Comparison of ENCODE assay signal across 16 cellular contexts in the genomic region with DNA sequence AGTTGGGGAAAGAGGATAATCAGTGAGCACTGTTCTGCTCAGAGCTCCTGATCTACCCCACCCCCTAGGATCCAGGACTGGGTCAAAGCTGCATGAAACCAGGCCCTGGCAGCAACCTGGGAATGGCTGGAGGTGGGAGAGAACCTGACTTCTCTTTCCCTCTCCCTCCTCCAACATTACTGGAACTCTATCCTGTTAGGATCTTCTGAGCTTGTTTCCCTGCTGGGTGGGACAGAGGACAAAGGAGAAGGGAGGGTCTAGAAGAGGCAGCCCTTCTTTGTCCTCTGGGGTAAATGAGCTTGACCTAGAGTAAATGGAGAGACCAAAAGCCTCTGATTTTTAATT. TPM values are rescaled to one million over a fixed set of nuclear protein-coding genes. Genes with fewer than 3 reads are reported as not detected.
DNase-seq lines count a peak whose midpoint lies in the region; ATAC-seq and TF ChIP-seq lines count a peak whose summit lies in the region.
"Had no signal": no experiment of that assay in that cellular context is flagged by ENCODE, and none has a peak within 500 bp of the region (broad histone marks: within the 10 kb centered on the region; RNA-seq: fewer than 3 reads in every experiment).

No MANE protein-coding gene starts in this region.

- no peak for TF ChIP-seq CTCF in glutamatergic neuron (IDR thresholded peaks at IDR 0.05; ENCODE audit: partially characterized antibody, unreplicated experiment)
- no peak for TF ChIP-seq CTCF in vagina (IDR thresholded peaks at IDR 0.05)

- intact Hi-C loops in activated T-helper 1 cell treated with anti-CD3 and anti-CD28 coated beads, Interleukin-12 subunit alpha, Interleukin-12 subunit beta, Interleukin-2, Interleukin-4 antibody, amounts not matched to agents 30 ng/mL and 10 ng/mL and 1 ng/mL, durations not matched to agents 14 hours and 24 hours and 36 hours (cut with micrococcal nuclease) = loop anchor here (5.0 kb wide), 1 partner anchor 327 kb away; no protein-coding TSS in a partner anchor
- intact Hi-C loops in vagina (cut with DNase I) = loop anchor here (5.0 kb wide), 1 partner anchor 62 kb away; no protein-coding TSS in a partner anchor

- no peaks in the 10 kb centered on the region for H3K9me3 Mint-ChIP-seq in activated naive CD4-positive, alpha-beta T cell treated with anti-CD3 and anti-CD28 coated beads, Interleukin-2, amount 50 U/mL, for 24 hours
- no peaks in the 10 kb centered on the region for H3K9me3 Mint-ChIP-seq in activated T-helper 1 cell treated with anti-CD3 and anti-CD28 coated beads, Interleukin-12 subunit alpha, Interleukin-12 subunit beta, Interleukin-2, Interleukin-4 antibody, amounts not matched to agents 30 ng/mL and 10 ng/mL and 1 ng/mL, durations not matched to agents 14 hours and 24 hours and 36 hours
- H3K9me3 Mint-ChIP-seq in glutamatergic neuron (ENCODE audit: unreplicated experiment) = peaks cover 7% of the 10 kb centered on the region
- H3K9me3 Mint-ChIP-seq: naive thymus-derived CD4-positive, alpha-beta T cell had no signal

- peaks cover 31% of the 10 kb centered on the region for H3K4me1 ChIP-seq in vagina

- ATAC-seq in HG03196 (IDR thresholded peaks at IDR 0.05; ENCODE audit: unreplicated experiment) = no peak
- ATAC-seq: left colon; naive thymus-derived CD4-positive, alpha-beta T cell had no signal

- peaks cover 15% of the 10 kb centered on the region for H3K36me3 Mint-ChIP-seq in activated naive CD4-positive, alpha-beta T cell treated with anti-CD3 and anti-CD28 coated beads, Interleukin-2, amount 50 U/mL, for 24 hours
- peaks cover 26% of the 10 kb centered on the region for H3K36me3 Mint-ChIP-seq in activated T-helper 1 cell treated with anti-CD3 and anti-CD28 coated beads, Interleukin-12 subunit alpha, Interleukin-12 subunit beta, Interleukin-2, Interleukin-4 antibody, amounts not matched to agents 30 ng/mL and 10 ng/mL and 1 ng/mL, durations not matched to agents 14 hours and 24 hours and 36 hours (ENCODE audit: low read depth)
- H3K36me3 Mint-ChIP-seq in glutamatergic neuron (ENCODE audit: unreplicated experiment) = no peaks in the 10 kb centered on the region

- peaks cover 18% of the 10 kb centered on the region for H3K4me1 Mint-ChIP-seq in activated naive CD4-positive, alpha-beta T cell treated with anti-CD3 and anti-CD28 coated beads, Interleukin-2, amount 50 U/mL, for 24 hours
- H3K4me1 Mint-ChIP-seq in activated T-helper 1 cell treated with anti-CD3 and anti-CD28 coated beads, Interleukin-12 subunit alpha, Interleukin-12 subunit beta, Interleukin-2, Interleukin-4 antibody, amounts not matched to agents 30 ng/mL and 10 ng/mL and 1 ng/mL, durations not matched to agents 14 hours and 24 hours and 36 hours (ENCODE audit: low read depth) = peaks cover 26% of the 10 kb centered on the region
- H3K4me1 Mint-ChIP-seq in glutamatergic neuron (ENCODE audit: low read depth, unreplicated experiment) = peaks cover 15% of the 10 kb centered on the region

- H3K27me3 Mint-ChIP-seq in activated naive CD4-positive, alpha-beta T cell treated with anti-CD3 and anti-CD28 coated beads, Interleukin-2, amount 50 U/mL, for 24 hours = no peaks in the 10 kb centered on the region
- no peaks in the 10 kb centered on the region for H3K27me3 Mint-ChIP-seq in activated T-helper 1 cell treated with anti-CD3 and anti-CD28 coated beads, Interleukin-12 subunit alpha, Interleukin-12 subunit beta, Interleukin-2, Interleukin-4 antibody, amounts not matched to agents 30 ng/mL and 10 ng/mL and 1 ng/mL, durations not matched to agents 14 hours and 24 hours and 36 hours (ENCODE audit: insufficient read depth)
- peaks cover 6% of the 10 kb centered on the region for H3K27me3 Mint-ChIP-seq in glutamatergic neuron (ENCODE audit: unreplicated experiment)
- H3K27me3 Mint-ChIP-seq: naive thymus-derived CD4-positive, alpha-beta T cell had no signal

- H3K9me3 ChIP-seq in vagina = no peaks in the 10 kb centered on the region

- H3K4me3 Mint-ChIP-seq in activated naive CD4-positive, alpha-beta T cell treated with anti-CD3 and anti-CD28 coated beads, Interleukin-2, amount 50 U/mL, for 24 hours = no peak overlapping the region
- H3K4me3 Mint-ChIP-seq in activated T-helper 1 cell treated with anti-CD3 and anti-CD28 coated beads, Interleukin-12 subunit alpha, Interleukin-12 subunit beta, Interleukin-2, Interleukin-4 antibody, amounts not matched to agents 30 ng/mL and 10 ng/mL and 1 ng/mL, durations not matched to agents 14 hours and 24 hours and 36 hours = no peak overlapping the region
- peak overlapping the region; percentile 38 for H3K4me3 Mint-ChIP-seq in glutamatergic neuron (ENCODE audit: unreplicated experiment)
- H3K4me3 Mint-ChIP-seq: naive thymus-derived CD4-positive, alpha-beta T cell had no signal

- H3K27me3 ChIP-seq in vagina = no peaks in the 10 kb centered on the region

- peak overlapping the region; percentile 69 for H3K27ac Mint-ChIP-seq in activated naive CD4-positive, alpha-beta T cell treated with anti-CD3 and anti-CD28 coated beads, Interleukin-2, amount 50 U/mL, for 24 hours
- peak overlapping the region; percentile 36 for H3K27ac Mint-ChIP-seq in activated T-helper 1 cell treated with anti-CD3 and anti-CD28 coated beads, Interleukin-12 subunit alpha, Interleukin-12 subunit beta, Interleukin-2, Interleukin-4 antibody, amounts not matched to agents 30 ng/mL and 10 ng/mL and 1 ng/mL, durations not matched to agents 14 hours and 24 hours and 36 hours
- H3K27ac Mint-ChIP-seq in glutamatergic neuron (ENCODE audit: unreplicated experiment) = no peak overlapping the region

- H3K4me3 ChIP-seq in vagina = no peak overlapping the region
- H3K4me3 ChIP-seq: coronary artery had no signal

- H3K36me3 ChIP-seq in vagina = peaks cover 0 to 63% of the 10 kb centered on the region in 2 donors

- TF ChIP-seq POLR2A in vagina (IDR thresholded peaks at IDR 0.05) = no peak

- DNase-seq in activated naive CD4-positive, alpha-beta T cell treated with anti-CD3 and anti-CD28 coated beads, Interleukin-2, amount 50 U/mL, for 16 hours = no peak
- DNase-seq in activated T-helper 1 cell treated with anti-CD3 and anti-CD28 coated beads, Interleukin-12 subunit alpha, Interleukin-12 subunit beta, Interleukin-2, Interleukin-4 antibody, amounts not matched to agents 30 ng/mL and 10 ng/mL and 1 ng/mL, durations not matched to agents 14 hours and 24 hours and 36 hours (ENCODE audit: low spot score) = no peak
- DNase-seq in glutamatergic neuron = no peak
- DNase-seq in vagina (ENCODE audit: extremely low spot score in 2 of 2) = no peak
- no peak for DNase-seq in H4 (ENCODE audit: low spot score)
- DNase-seq in HUDEP-2 (lab: John Stamatoyannopoulos, UW; ENCODE audit: unreplicated experiment in 76 of 76) = no peak
- DNase-seq: DMS 273 treated with DMSO at 0.1 percent for 48 hours; hippocampal formation; left colon; naive thymus-derived CD4-positive, alpha-beta T cell; NCI-H1092; NCI-H2227 treated with DMSO at 0.1 percent for 48 hours; WERI-Rb-1 had no signal

- peak overlapping the region; percentile 36 for H3K27ac ChIP-seq in vagina
- H3K27ac ChIP-seq: coronary artery, WERI-Rb-1 had no signal

RNA-seq across cellular contexts. Expression of a gene that starts 42.7 kb away (rescaled TPM):
- total RNA-seq in activated T-helper 1 cell treated with anti-CD3 and anti-CD28 coated beads, Interleukin-12 subunit alpha, Interleukin-12 subunit beta, Interleukin-2, Interleukin-4 antibody, amounts not matched to agents 30 ng/mL and 10 ng/mL and 1 ng/mL, durations not matched to agents 14 hours and 24 hours and 36 hours = 205 and 225 TPM in 2 replicates
- total RNA-seq in glutamatergic neuron (ENCODE audit: unreplicated experiment) = 197 TPM
- total RNA-seq in vagina = 41.3 TPM
- total RNA-seq in H4 (2014; rRNA removed; shearing (Covaris generic)) = 136 and 168 TPM in 2 replicates

RNA-seq across cellular contexts. Expression of a gene that starts 43.0 kb away (rescaled TPM):
- total RNA-seq in activated T-helper 1 cell treated with anti-CD3 and anti-CD28 coated beads, Interleukin-12 subunit alpha, Interleukin-12 subunit beta, Interleukin-2, Interleukin-4 antibody, amounts not matched to agents 30 ng/mL and 10 ng/mL and 1 ng/mL, durations not matched to agents 14 hours and 24 hours and 36 hours = 48.8 and 55.8 TPM in 2 replicates
- total RNA-seq in glutamatergic neuron (ENCODE audit: unreplicated experiment) (40.1 TPM), vagina (19.6 TPM)
- total RNA-seq in H4 (2014; rRNA removed; shearing (Covaris generic)) = 25.2 and 29.1 TPM in 2 replicates
